In genomic region chr2:77513191-77513590, GRCh38 we compare ENCODE assay signal across 1 cellular context.
TF ChIP-seq lines count a peak whose summit lies in the region.

No MANE protein-coding gene starts in this region.

TF ChIP-seq in WTC11, 78 proteins besides CTCF, POLR2A, EP300 and RAD21 (continued from another document):
- TF ChIP-seq, protein P1, sequence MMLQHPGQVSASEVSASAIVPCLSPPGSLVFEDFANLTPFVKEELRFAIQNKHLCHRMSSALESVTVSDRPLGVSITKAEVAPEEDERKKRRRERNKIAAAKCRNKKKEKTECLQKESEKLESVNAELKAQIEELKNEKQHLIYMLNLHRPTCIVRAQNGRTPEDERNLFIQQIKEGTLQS (CRISPR knock-in tag; conservative IDR thresholded peaks at IDR 0.05), result no peak
- no peak for TF ChIP-seq ZNF423 (CRISPR knock-in tag; IDR thresholded peaks at IDR 0.05)
- no peak for TF ChIP-seq ZNF532 (CRISPR knock-in tag; IDR thresholded peaks at IDR 0.05; ENCODE audit: borderline replicate concordance)
- no peak for TF ChIP-seq TCF7 (CRISPR knock-in tag; IDR thresholded peaks at IDR 0.05; ENCODE audit: low read depth)
- no peak for TF ChIP-seq OVOL2 (CRISPR knock-in tag; IDR thresholded peaks at IDR 0.05; ENCODE audit: borderline replicate concordance)
- TF ChIP-seq FOXP1 (CRISPR knock-in tag; IDR thresholded peaks at IDR 0.05; ENCODE audit: borderline replicate concordance), result no peak
- TF ChIP-seq AR (CRISPR knock-in tag; IDR thresholded peaks at IDR 0.05), result no peak
- TF ChIP-seq KAT7 (CRISPR knock-in tag; IDR thresholded peaks at IDR 0.05; ENCODE audit: borderline replicate concordance), result no peak
- TF ChIP-seq GABPB1 (CRISPR knock-in tag; IDR thresholded peaks at IDR 0.05), result no peak
- no peak for TF ChIP-seq CREB1 (CRISPR knock-in tag; IDR thresholded peaks at IDR 0.05)
